ENCODE assay signal across 8 cellular contexts in the genomic region with DNA sequence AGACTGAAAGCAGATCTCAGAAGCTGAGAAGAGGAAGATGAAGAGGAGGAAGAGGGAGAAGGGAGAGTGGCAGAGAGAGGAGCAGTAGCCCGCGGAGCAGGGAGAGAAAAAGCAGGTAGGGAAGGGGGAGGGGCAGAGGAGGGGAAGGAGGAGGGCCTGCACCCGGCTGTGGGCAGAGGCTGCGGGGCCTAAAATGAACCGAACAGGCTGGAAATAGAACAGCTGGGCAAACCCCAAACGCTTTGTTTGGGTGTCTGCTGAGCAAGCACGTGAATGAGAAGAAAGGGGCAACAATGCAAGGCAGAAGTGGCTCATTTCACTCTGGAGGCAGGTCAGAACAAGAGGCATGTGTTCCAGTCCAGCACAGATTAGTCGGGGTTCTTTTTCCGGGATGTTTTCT. TPM values are rescaled to one million over a fixed set of nuclear protein-coding genes. Genes with fewer than 3 reads are reported as not detected.
DNase-seq lines count a peak whose midpoint lies in the region; ATAC-seq, FAIRE-seq and TF ChIP-seq lines count a peak whose summit lies in the region.

No MANE protein-coding gene starts in this region.

- no peaks in the 10 kb centered on the region for H3K36me3 ChIP-seq in bronchial epithelial cell (ENCODE audit: control insufficient read depth, insufficient read depth, low read length)

- FAIRE-seq in bronchial epithelial cell (lab: Jason Lieb, UNC) = no peak

- DNase-seq in DMS153 (lab: John Stamatoyannopoulos, UW) (peak; percentile 60), bronchial epithelial cell (ENCODE audit: low read depth) (peak; percentile 74), HUDEP-2 (lab: John Stamatoyannopoulos, UW; ENCODE audit: unreplicated experiment in 76 of 76) (no peak), NCI-H526 treated with DMSO at 0.1 percent for 48 hours (lab: John Stamatoyannopoulos, UW) (no peak)

- H3K27me3 ChIP-seq in bronchial epithelial cell (ENCODE audit: control insufficient read depth, insufficient read depth, low read length) = no peaks in the 10 kb centered on the region

- ATAC-seq in GM18873 (IDR thresholded peaks at IDR 0.05; ENCODE audit: low FRiP score, unreplicated experiment) (peak; percentile 65), HG03460 (IDR thresholded peaks at IDR 0.05; ENCODE audit: unreplicated experiment) (peak; percentile 63), GM21515 (IDR thresholded peaks at IDR 0.05; ENCODE audit: unreplicated experiment) (no peak), HG03095 (IDR thresholded peaks at IDR 0.05; ENCODE audit: unreplicated experiment) (no peak)

- no peak for TF ChIP-seq CTCF in bronchial epithelial cell (IDR thresholded peaks at IDR 0.05; ENCODE audit: insufficient read depth, low read length, severe bottlenecking)

- no peak overlapping the region for H3K4me3 ChIP-seq in bronchial epithelial cell (ENCODE audit: low read depth, low read length)

RNA-seq across cellular contexts. Expression of gene KCNC4, which starts 33.5 kb away (rescaled TPM):
- 0.51 and 0.53 TPM in 2 replicates for total RNA-seq in bronchial epithelial cell

Comparison
In these comparisons a context has a peak if more than half of its experiments do, and no peak if none do; other contexts are left out.
1. DNase-seq: peak in DMS153 (single experiment) and bronchial epithelial cell (single experiment); none in HUDEP-2 (0 of 76) and NCI-H526 treated with DMSO at 0.1 percent for 48 hours (single experiment).
2. ATAC-seq: peak in GM18873 (single experiment) and HG03460 (single experiment); none in GM21515 (single experiment) and HG03095 (single experiment).